8 cellular contexts compared by ENCODE assay signal in the genomic region with DNA sequence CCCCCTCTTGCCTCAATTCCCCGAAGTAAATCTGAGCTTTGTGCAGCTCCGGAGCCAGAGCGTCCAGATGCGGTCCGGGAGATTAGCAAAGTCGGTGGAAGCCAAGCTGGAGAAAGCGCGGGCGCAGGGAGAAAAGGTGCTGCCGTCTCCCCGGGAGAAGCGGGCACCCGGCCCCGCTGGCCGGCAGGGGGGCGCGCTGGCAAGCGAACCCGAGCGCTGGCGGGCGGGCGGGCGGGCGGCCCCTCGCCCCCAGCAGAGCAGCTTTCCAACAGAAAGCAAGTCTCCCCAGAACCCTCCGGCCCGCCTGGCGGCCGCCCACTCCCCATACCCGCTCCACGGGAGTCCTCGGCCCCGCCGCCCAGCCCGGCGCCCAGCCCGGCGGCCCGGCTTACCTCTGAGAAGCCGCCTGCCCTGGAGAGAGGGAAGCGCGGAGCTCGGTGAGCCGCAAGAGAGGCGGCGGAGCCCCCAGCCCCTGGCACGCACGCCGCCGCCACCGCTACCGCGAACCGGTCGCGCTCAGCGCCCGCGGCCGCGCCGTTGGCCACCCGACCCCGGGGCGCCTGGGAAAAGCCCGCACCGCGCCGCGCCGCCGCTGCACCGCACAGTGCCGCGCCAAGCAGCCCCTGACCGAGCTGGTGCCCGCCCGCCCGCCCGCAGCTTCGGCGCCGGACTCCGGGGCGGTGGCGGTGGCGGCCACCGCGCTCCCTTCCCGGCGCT. TPM values are rescaled to one million over a fixed set of nuclear protein-coding genes. Genes with fewer than 3 reads are reported as not detected.
DNase-seq lines count a peak whose midpoint lies in the region; ATAC-seq and TF ChIP-seq lines count a peak whose summit lies in the region.

No MANE protein-coding gene starts in this region.

- intact Hi-C loops in PC-9 (cut with micrococcal nuclease; ENCODE audit: unreplicated experiment): no loop called here

- 0 out of 2 replicates have a peak overlapping the region, but pooled peaks have one; percentile 64 for H2AFZ ChIP-seq in PC-9

- H3K27ac Mint-ChIP-seq in progenitor cell of endocrine pancreas: no peak overlapping the region

- ATAC-seq in GM19463 (IDR thresholded peaks at IDR 0.05; ENCODE audit: unreplicated experiment) (peak; percentile 4), GM19395 (IDR thresholded peaks at IDR 0.05; ENCODE audit: unreplicated experiment) (no peak), HG03139 (IDR thresholded peaks at IDR 0.05; ENCODE audit: unreplicated experiment) (no peak)

- H3K9me3 ChIP-seq in PC-9 (ENCODE audit: insufficient read depth, low read depth): no peaks in the 10 kb centered on the region

- no peaks in the 10 kb centered on the region for H3K79me2 ChIP-seq in PC-9 (ENCODE audit: low read depth)

- no peak for DNase-seq in BJ (ENCODE audit: low read depth)
- DNase-seq in PC-9: no peak
- DNase-seq in epithelial cell of esophagus (ENCODE audit: low read depth): peak; percentile 13
- no peak for DNase-seq in progenitor cell of endocrine pancreas (ENCODE audit: low spot score, unreplicated experiment)
- no peak for DNase-seq in AG08395 (ENCODE audit: low spot score)

- H3K9me3 Mint-ChIP-seq in progenitor cell of endocrine pancreas (ENCODE audit: low read depth): no peaks in the 10 kb centered on the region

- H3K4me3 ChIP-seq in BJ (ENCODE audit: low read depth, low read length) (peak overlapping the region; percentile 38), PC-9 (peak overlapping the region; percentile 61; the same call in 1 of the 2 replicates), epithelial cell of esophagus (ENCODE audit: low read length) (peak overlapping the region; percentile 51)

- H3K36me3 ChIP-seq in BJ (ENCODE audit: control insufficient read depth, insufficient read depth, low read length) (no peaks in the 10 kb centered on the region), PC-9 (ENCODE audit: low read depth) (no peaks in the 10 kb centered on the region)

- no TSS peak for BruUV-seq in PC-9 (replicated peaks; lab: Mats Ljungman, UMichigan)

- H3F3A ChIP-seq in PC-9 (ENCODE audit: insufficient read depth, low read depth): no peaks in the 10 kb centered on the region

- peaks cover 2% of the 10 kb centered on the region for H3K4me1 Mint-ChIP-seq in progenitor cell of endocrine pancreas (ENCODE audit: low read depth)

- H3K4me1 ChIP-seq in PC-9 (replicated peaks; ENCODE audit: insufficient read depth): no peaks in the 10 kb centered on the region

- H3K27me3 Mint-ChIP-seq in progenitor cell of endocrine pancreas: peaks cover 70% of the 10 kb centered on the region

- POLR2A ChIA-PET in BJ (lab: Charles Lee) (no interaction called here), PC-9 (lab: Charles Lee; ENCODE audit: unreplicated experiment) (no interaction called here)

- H3K4me2 ChIP-seq in PC-9: peak overlapping the region; percentile 87

- peak overlapping the region; percentile 77 for H3K4me3 Mint-ChIP-seq in progenitor cell of endocrine pancreas (ENCODE audit: low read depth)

- TF ChIP-seq CTCF in BJ (IDR thresholded peaks at IDR 0.05; ENCODE audit: insufficient read depth, low read depth, low read length): no peak
- no peak for TF ChIP-seq CTCF in PC-9 (conservative IDR thresholded peaks at IDR 0.05)
- no peak for TF ChIP-seq CTCF in epithelial cell of esophagus (IDR thresholded peaks at IDR 0.05; ENCODE audit: insufficient read depth, low read depth, low read length, missing control alignments)
- TF ChIP-seq CTCF in progenitor cell of endocrine pancreas (IDR thresholded peaks at IDR 0.05; ENCODE audit: unreplicated experiment): peak; percentile 18

- no peaks in the 10 kb centered on the region for H3K36me3 Mint-ChIP-seq in progenitor cell of endocrine pancreas (ENCODE audit: insufficient read depth)

- no peaks in the 10 kb centered on the region for H3K9me2 ChIP-seq in PC-9 (ENCODE audit: insufficient read depth)

- CTCF ChIA-PET in BJ (lab: Yijun Ruan, JAX): interaction anchor here (0.5 kb wide), 1 partner anchor 9 kb away, joined by 3 read pairs; no protein-coding TSS in a partner anchor
- CTCF ChIA-PET in PC-9 (lab: Charles Lee): interaction anchor here (0.7 kb wide), 2 partner anchors 10 to 950 kb away, joined by 9 to 13 read pairs; no protein-coding TSS in a partner anchor

- H3K27ac ChIP-seq in PC-9: no peak overlapping the region

- no peaks in the 10 kb centered on the region for H4K20me1 ChIP-seq in PC-9 (ENCODE audit: insufficient read depth)

- H3K27me3 ChIP-seq in BJ (ENCODE audit: control insufficient read depth, insufficient read depth, low read length): peaks cover 48% of the 10 kb centered on the region
- peaks cover 32% of the 10 kb centered on the region; the same call in 1 of the 2 replicates for H3K27me3 ChIP-seq in PC-9 (ENCODE audit: insufficient read depth, low read depth)

RNA-seq across cellular contexts. Expression of a gene that starts 0.5 kb away (rescaled TPM):
- not detected in 2 replicates for polyA plus RNA-seq in BJ (2011; rRNA removed)
- not detected in 2 replicates for polyA minus RNA-seq in BJ (2011; rRNA and poly(A)+ RNA removed)
- total RNA-seq in PC-9 (2021): not detected in 2 replicates
- total RNA-seq in progenitor cell of endocrine pancreas: 1.1 and 2.0 TPM in 2 replicates

RNA-seq across cellular contexts. Expression of a gene that starts 29.2 kb away (rescaled TPM):
- 1,567 and 1,777 TPM in 2 replicates for polyA plus RNA-seq in BJ (2011; rRNA removed)
- polyA minus RNA-seq in BJ (2011; rRNA and poly(A)+ RNA removed): 233 and 368 TPM in 2 replicates
- 962 and 967 TPM in 2 replicates for total RNA-seq in PC-9 (2021)
- 1,645 and 1,663 TPM in 2 replicates for total RNA-seq in progenitor cell of endocrine pancreas
